In the genomic region with DNA sequence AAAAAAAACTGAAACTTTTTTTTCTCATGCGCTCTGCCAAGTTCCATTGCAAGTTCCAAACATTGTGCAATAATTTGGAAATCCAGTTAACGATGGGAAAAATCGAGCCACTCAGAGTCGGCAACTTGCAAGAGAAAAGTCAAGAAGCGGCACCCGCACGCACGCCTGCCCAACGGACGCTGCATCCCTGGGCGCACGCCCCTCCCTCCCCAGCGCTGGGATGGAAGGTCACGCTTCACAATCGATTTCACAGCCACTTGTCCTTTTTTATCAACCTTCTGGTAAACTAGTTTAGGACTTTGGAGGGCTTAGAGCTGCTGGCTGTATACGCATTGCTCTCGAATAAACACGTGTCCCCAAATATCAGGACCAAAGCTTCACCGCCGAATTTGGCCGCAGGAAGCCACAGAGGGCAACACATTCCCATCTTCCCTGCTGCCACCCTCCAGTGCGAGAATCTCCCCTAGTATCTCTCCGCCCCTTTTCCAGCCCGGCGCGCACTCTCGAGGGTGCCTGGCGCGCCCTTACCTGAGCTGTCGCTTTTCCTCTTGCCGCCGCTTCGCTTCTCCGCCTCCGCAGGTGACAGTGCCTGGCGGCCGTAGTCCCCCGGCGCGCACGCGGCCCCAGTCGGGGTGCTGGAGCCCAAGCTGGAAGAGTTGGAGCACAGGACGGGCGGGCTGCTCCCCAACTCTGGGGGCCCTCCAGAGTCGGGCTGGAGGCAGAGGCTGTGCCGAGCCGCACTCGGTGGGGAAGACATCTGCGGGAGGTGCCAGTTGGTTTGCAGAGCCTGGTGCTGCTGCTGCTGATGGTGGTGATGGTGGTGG, we compare ENCODE assay signal across 8 cellular contexts. TPM values are rescaled to one million over a fixed set of nuclear protein-coding genes. Genes with fewer than 3 reads are reported as not detected.
DNase-seq lines count a peak whose midpoint lies in the region; ATAC-seq and TF ChIP-seq lines count a peak whose summit lies in the region.
"Had no signal": no experiment of that assay in that cellular context is flagged by ENCODE, and none has a peak within 500 bp of the region (broad histone marks: within the 10 kb centered on the region; RNA-seq: fewer than 3 reads in every experiment).

No MANE protein-coding gene starts in this region.

- H3K27ac Mint-ChIP-seq in chondrocyte (ENCODE audit: unreplicated experiment), result peak overlapping the region; percentile 96

- no peak overlapping the region for H2BK5ac ChIP-seq in IMR-90 (ENCODE audit: low read depth, low read length, poor library complexity, severe bottlenecking)

- no peak overlapping the region for H4K5ac ChIP-seq in IMR-90 (ENCODE audit: low read depth, low read length)

- H3K4me2 ChIP-seq in IMR-90 (ENCODE audit: low read depth, low read length), result peak overlapping the region; percentile 78

- H3K4me1 ChIP-seq in IMR-90 (ENCODE audit: control insufficient read depth, insufficient read depth, low read length), result no peaks in the 10 kb centered on the region
- H3K4me1 ChIP-seq in left lung, result no peaks in the 10 kb centered on the region
- peaks cover 0 to 20% (median 3%) of the 10 kb centered on the region in 4 donors for H3K4me1 ChIP-seq in tibial artery

- H3K27me3 Mint-ChIP-seq in chondrocyte (ENCODE audit: low read depth), result peaks cover 11% of the 10 kb centered on the region

- in situ Hi-C loops in IMR-90 (cut with MboI; ENCODE audit: low sequenced_read_pairs), result no loop called here

- no peak overlapping the region for H3K23ac ChIP-seq in IMR-90 (ENCODE audit: low read depth, low read length)

- H3K14ac ChIP-seq in IMR-90 (replicated peaks; ENCODE audit: low read depth, low read length), result no peak overlapping the region

- H2BK15ac ChIP-seq in IMR-90 (ENCODE audit: low read depth, low read length), result no peak overlapping the region

- H3K27ac ChIP-seq in IMR-90 (ENCODE audit: insufficient read depth, low read length) (no peak overlapping the region), left lung (peak overlapping the region; percentile 73 to 82), tibial artery (peak overlapping the region; percentile 80 to 87)
- H3K27ac ChIP-seq: VCaP had no signal

- H3K79me1 ChIP-seq in IMR-90 (ENCODE audit: low read depth in 1 of 2, low read length in 2 of 2), result no peaks in the 10 kb centered on the region

- H3K18ac ChIP-seq in IMR-90 (ENCODE audit: low read depth, low read length), result no peak overlapping the region

- no peak overlapping the region for H3K9ac ChIP-seq in IMR-90 (ENCODE audit: low read depth, low read length)

- no peak overlapping the region for H3K4me3 ChIP-seq in IMR-90 (ENCODE audit: insufficient read depth, low read depth, low read length)
- peak overlapping the region; percentile 31 to 36 for H3K4me3 ChIP-seq in left lung
- H3K4me3 ChIP-seq in tibial artery, result peak overlapping the region; percentile 67 to 72

- BruUV-seq in IMR-90 (replicated peaks; lab: Mats Ljungman, UMichigan), result no TSS peak

- no peak overlapping the region for H3K56ac ChIP-seq in IMR-90 (ENCODE audit: extremely low read depth, insufficient read depth, low read length)

- H2AK9ac ChIP-seq in IMR-90 (replicated peaks; ENCODE audit: low read depth, low read length, poor library complexity), result peak overlapping the region; percentile 55

- peak overlapping the region; percentile 85 for H3K4me3 Mint-ChIP-seq in chondrocyte (ENCODE audit: unreplicated experiment)

- no peak for TF ChIP-seq POLR2A in IMR-90 (IDR thresholded peaks at IDR 0.05; ENCODE audit: low read depth, low read length)

- DNase-seq in IMR-90 (peak; percentile 34), chondrocyte (ENCODE audit: low spot score) (no peak), left lung (peak in 1 of 2 donors; percentile 75), tibial artery (peak; percentile 67 to 79), HT-29 (ENCODE audit: low spot score) (no peak)
- DNase-seq in activated CD8-positive, alpha-beta memory T cell treated with anti-CD3 and anti-CD28 coated beads, Interleukin-2, amount 50 U/mL, for 4 hours, result no peak

- dilution Hi-C loops in IMR-90 (cut with HindIII; ENCODE audit: low sequenced_read_pairs, unreplicated experiment), result no loop called here

- H3K9me1 ChIP-seq in IMR-90 (ENCODE audit: insufficient read depth, low read length), result no peaks in the 10 kb centered on the region

- H3K4me1 Mint-ChIP-seq in chondrocyte (ENCODE audit: low read depth), result peaks cover 45% of the 10 kb centered on the region

- H4K8ac ChIP-seq in IMR-90 (ENCODE audit: low read depth in 2 of 2, low read length in 2 of 2), result no peak overlapping the region

- H3K36me3 ChIP-seq in IMR-90 (ENCODE audit: control insufficient read depth, insufficient read depth, low read length), result no peaks in the 10 kb centered on the region
- no peaks in the 10 kb centered on the region for H3K36me3 ChIP-seq in left lung
- no peaks in the 10 kb centered on the region for H3K36me3 ChIP-seq in tibial artery

- ATAC-seq in IMR-90 (ENCODE audit: low read depth), result peak; percentile 51
- peak; percentile 20 for ATAC-seq in left lung
- no peak for ATAC-seq in GM18519 (IDR thresholded peaks at IDR 0.05; ENCODE audit: low FRiP score, unreplicated experiment)

- 2% methylated on average over 20 of the region's 50 CpGs; no CpG with 5 or more reads in 1 of the 2 experiments for WGBS in IMR-90 (ENCODE audit: extremely low coverage in 2 of 2, insufficient read length in 1 of 2), 2 experiments

- H3K9me3 ChIP-seq in IMR-90 (ENCODE audit: control insufficient read depth, insufficient read depth, low read length) (peaks cover 5% of the 10 kb centered on the region; the same call in 1 of the 2 replicates), left lung (no peaks in the 10 kb centered on the region), tibial artery (no peaks in the 10 kb centered on the region)

- H2AK5ac ChIP-seq in IMR-90 (ENCODE audit: low read depth, low read length), result no peak overlapping the region

- no peak overlapping the region for H4K91ac ChIP-seq in IMR-90 (ENCODE audit: insufficient read depth, low read depth, low read length)

- H2BK20ac ChIP-seq in IMR-90 (ENCODE audit: low read depth, low read length), result no peak overlapping the region

- peak overlapping the region; percentile 79 for H2AFZ ChIP-seq in IMR-90 (replicated peaks; ENCODE audit: low read length, poor library complexity)

- CTCF ChIA-PET in IMR-90 (lab: Yijun Ruan, JAX), result interaction anchor here (1.3 kb wide), 2 partner anchors 36 to 64 kb away, joined by 3 to 4 read pairs; no protein-coding TSS in a partner anchor

- H3K27me3 ChIP-seq in IMR-90 (ENCODE audit: control insufficient read depth, insufficient read depth, low read length), result peaks cover 46% of the 10 kb centered on the region
- peaks cover 44 to 82% of the 10 kb centered on the region in 2 donors for H3K27me3 ChIP-seq in left lung
- H3K27me3 ChIP-seq in tibial artery, result peaks cover 0 to 3% of the 10 kb centered on the region in 2 donors

- TF ChIP-seq CTCF in IMR-90 (conservative IDR thresholded peaks at IDR 0.05; ENCODE audit: low read depth, low read length) (no peak), chondrocyte (IDR thresholded peaks at IDR 0.05) (no peak), left lung (IDR thresholded peaks at IDR 0.05) (no peak), tibial artery (IDR thresholded peaks at IDR 0.05) (no peak)

- H3K36me3 Mint-ChIP-seq in chondrocyte (ENCODE audit: low read depth), result no peaks in the 10 kb centered on the region

- H2BK120ac ChIP-seq in IMR-90 (ENCODE audit: low read depth, low read length), result no peak overlapping the region

- H3K4ac ChIP-seq in IMR-90 (ENCODE audit: low read depth, low read length), result no peak overlapping the region

- H3K9me3 Mint-ChIP-seq in chondrocyte (ENCODE audit: low read depth), result no peaks in the 10 kb centered on the region

- no peaks in the 10 kb centered on the region for H4K20me1 ChIP-seq in IMR-90 (ENCODE audit: insufficient read depth, low read length)

- TF ChIP-seq RAD21 in IMR-90 (IDR thresholded peaks at IDR 0.05; ENCODE audit: low read length), result no peak

- POLR2A ChIA-PET in IMR-90 (lab: Charles Lee; ENCODE audit: unreplicated experiment), result no interaction called here

- intact Hi-C loops in IMR-90 (cut with micrococcal nuclease), result no loop called here
- intact Hi-C loops in left lung (cut with DNase I), result no loop called here
- intact Hi-C loops in tibial artery (cut with DNase I; ENCODE audit: low total_unique reads), result loop anchor here (5.0 kb wide), 1 partner anchor 382 kb away; no protein-coding TSS in a partner anchor

TF ChIP-seq in IMR-90, 13 proteins besides CTCF, POLR2A, EP300 and RAD21:
- peak; percentile 88 for TF ChIP-seq CEBPB (IDR thresholded peaks at IDR 0.05; ENCODE audit: low read depth, low read length)
- no peak for TF ChIP-seq USF2 (IDR thresholded peaks at IDR 0.05; ENCODE audit: low read depth, low read length)
TF ChIP-seq in IMR-90: peak in this region for 1.

RNA-seq across cellular contexts. Expression of gene MEOX2, which starts 0.9 kb away (rescaled TPM):
- total RNA-seq in IMR-90 (2012; rRNA removed), result under 0.01 TPM in 1 of 2 replicates, not detected in the other
- polyA plus RNA-seq in IMR-90 (2012; rRNA removed), result not detected in 2 replicates
- polyA plus RNA-seq in IMR-90 (2012; cell fraction: cytosol; rRNA removed), result not detected in 2 replicates
- polyA plus RNA-seq in IMR-90 (2012; cell fraction: nucleus; rRNA removed; ENCODE audit: low replicate concordance), result not detected in 2 replicates
- total RNA-seq in chondrocyte, result 8.4 to 20.0 TPM (median 8.9 TPM) in 3 replicates
- 10 to 100 TPM; 25.2 to 38.7 TPM for total RNA-seq in left lung
- total RNA-seq in HT-29 (2014; rRNA removed; shearing (Covaris generic)), result not detected in 2 replicates

Comparison
In these comparisons a context has a peak if more than half of its experiments do, and no peak if none do; other contexts are left out.
1. DNase-seq: peak in IMR-90 (single experiment) and tibial artery (2 of 2); none in chondrocyte (single experiment), activated CD8-positive, alpha-beta memory T cell treated with anti-CD3 and anti-CD28 coated beads, Interleukin-2, amount 50 U/mL, for 4 hours (single experiment) and HT-29 (single experiment).